8 cellular contexts compared by ENCODE assay signal in the genomic region with DNA sequence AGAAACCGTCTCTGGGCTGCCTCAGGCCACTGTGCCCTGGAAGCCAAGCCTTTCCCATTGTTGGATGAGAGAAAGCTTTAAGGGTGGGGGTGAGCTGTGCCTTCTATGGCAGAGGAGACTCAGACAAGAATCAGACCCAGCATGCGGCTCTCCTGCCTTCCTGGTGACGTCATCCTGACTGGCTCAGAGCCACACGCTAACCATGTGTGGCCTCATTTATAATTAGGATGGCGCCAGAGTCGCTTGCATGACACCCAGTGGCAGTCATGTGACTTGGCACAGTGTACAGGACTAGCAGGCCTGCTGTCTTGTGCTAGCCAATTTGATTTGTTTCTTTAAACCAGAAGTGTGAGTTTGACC.
A peak's percentile ranks its signal among the peaks of the same experiment; 100 is the strongest.
DNase-seq lines count a peak whose midpoint lies in the region; ATAC-seq and TF ChIP-seq lines count a peak whose summit lies in the region.

No MANE protein-coding gene starts in this region.

- no peaks in the 10 kb centered on the region for H3K9me3 ChIP-seq in DND-41 (ENCODE audit: insufficient read depth, low read length, severe bottlenecking)

- peaks cover 11% of the 10 kb centered on the region for H3K27me3 ChIP-seq in DND-41 (ENCODE audit: insufficient read depth, low read length, poor library complexity)

- no peak overlapping the region for H2AFZ ChIP-seq in DND-41 (ENCODE audit: low read depth, low read length)

- intact Hi-C loops in left ventricle myocardium superior (cut with micrococcal nuclease): no loop called here

- no peaks in the 10 kb centered on the region for H3K36me3 ChIP-seq in DND-41 (ENCODE audit: insufficient read depth, low read length)

- H3K27ac ChIP-seq in DND-41 (ENCODE audit: low read length): no peak overlapping the region

- no peak overlapping the region for H3K4me3 ChIP-seq in DND-41 (ENCODE audit: low read depth in 1 of 2, low read length in 2 of 2)

- ATAC-seq in DND-41 (ENCODE audit: insufficient read depth, low read depth): peak; percentile 39; the same call in 2 of the 3 replicates
- ATAC-seq in left ventricle myocardium superior: peak; percentile 91

- DNase-seq in DND-41 (peak; percentile 9), NCI-H2029 treated with DMSO at 0.1 percent for 48 hours (lab: John Stamatoyannopoulos, UW) (peak; percentile 85), anterior cingulate cortex (lab: John Stamatoyannopoulos, UW) (peak in 56 of 58 donors; percentile 15 to 96 (median 73)), left ventricle myocardium superior (peak; percentile 94), putamen (ENCODE audit: low spot score) (peak; percentile 91), HuH-7.5 (ENCODE audit: low spot score) (no peak), ecto neural progenitor cell (ENCODE audit: low spot score) (no peak), activated gamma-delta T cell treated with Interleukin-2 at 50 U/mL for 16 hours (no peak)

- peak; percentile 18 for TF ChIP-seq CTCF in DND-41 (IDR thresholded peaks at IDR 0.05; ENCODE audit: borderline replicate concordance, extremely low read depth, low read length, poor library complexity, severe bottlenecking)

- H3K79me2 ChIP-seq in DND-41 (ENCODE audit: insufficient read depth, low read length): no peaks in the 10 kb centered on the region

- no peak overlapping the region for H3K9ac ChIP-seq in DND-41 (ENCODE audit: low read depth, low read length)

- 0 out of 2 replicates have a peak, but pooled peaks cover 4% of the 10 kb centered on the region for H4K20me1 ChIP-seq in DND-41 (ENCODE audit: insufficient read depth, low read length)

- H3K4me1 ChIP-seq in DND-41 (ENCODE audit: insufficient read depth, low read length): no peaks in the 10 kb centered on the region

- no peak overlapping the region for H3K4me2 ChIP-seq in DND-41 (ENCODE audit: insufficient read depth, low read length)

Comparison
In these comparisons a context has a peak if more than half of its experiments do, and no peak if none do; other contexts are left out.
1. DNase-seq: peak in DND-41 (single experiment), NCI-H2029 treated with DMSO at 0.1 percent for 48 hours (single experiment), anterior cingulate cortex (56 of 58), left ventricle myocardium superior (single experiment) and putamen (single experiment); none in HuH-7.5 (single experiment), ecto neural progenitor cell (single experiment) and activated gamma-delta T cell treated with Interleukin-2 at 50 U/mL for 16 hours (single experiment).